In the genomic region with DNA sequence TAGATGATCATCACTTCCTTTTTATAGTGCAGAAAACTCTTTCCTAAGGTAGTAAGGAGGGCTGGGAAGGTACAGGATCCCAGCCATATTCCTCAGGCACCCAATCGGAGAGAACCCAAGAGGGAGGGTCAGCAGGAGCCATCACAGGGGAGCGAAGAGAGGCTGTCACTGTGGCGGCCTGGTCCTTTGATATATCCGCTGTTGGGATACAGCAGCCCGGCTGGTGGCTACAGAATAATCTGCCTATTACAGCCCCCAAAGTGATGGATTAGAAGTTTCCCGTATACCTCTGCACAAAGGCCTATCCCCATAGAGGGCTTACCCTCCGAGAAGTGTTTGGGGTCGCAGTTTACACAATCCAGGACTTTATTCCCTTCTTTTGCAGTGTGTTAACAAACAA, we compare ENCODE assay signal across 1 cellular context.
TF ChIP-seq lines count a peak whose summit lies in the region.

No MANE protein-coding gene starts in this region.

TF ChIP-seq in HEK293, 187 proteins besides CTCF, POLR2A, EP300 and RAD21 (continued from another document):
- TF ChIP-seq, protein P1, sequence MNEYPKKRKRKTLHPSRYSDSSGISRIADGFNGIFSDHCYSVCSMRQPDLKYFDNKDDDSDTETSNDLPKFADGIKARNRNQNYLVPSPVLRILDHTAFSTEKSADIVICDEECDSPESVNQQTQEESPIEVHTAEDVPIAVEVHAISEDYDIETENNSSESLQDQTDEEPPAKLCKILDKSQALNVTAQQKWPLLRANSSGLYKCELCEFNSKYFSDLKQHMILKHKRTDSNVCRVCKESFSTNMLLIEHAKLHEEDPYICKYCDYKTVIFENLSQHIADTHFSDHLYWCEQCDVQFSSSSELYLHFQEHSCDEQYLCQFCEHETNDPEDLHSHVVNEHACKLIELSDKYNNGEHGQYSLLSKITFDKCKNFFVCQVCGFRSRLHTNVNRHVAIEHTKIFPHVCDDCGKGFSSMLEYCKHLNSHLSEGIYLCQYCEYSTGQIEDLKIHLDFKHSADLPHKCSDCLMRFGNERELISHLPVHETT (tag by site-specific recombination; IDR thresholded peaks at IDR 0.05) = no peak
- TF ChIP-seq ZNF645 (tag by site-specific recombination; IDR thresholded peaks at IDR 0.05) (no peak), YY1 (tag by site-specific recombination; IDR thresholded peaks at IDR 0.05) (0 out of 2 replicates have a peak, but pooled peaks have one; percentile 23), HOXD13 (CRISPR knock-in tag; IDR thresholded peaks at IDR 0.05; ENCODE audit: borderline replicate concordance) (no peak), ZNF626 (tag by site-specific recombination; IDR thresholded peaks at IDR 0.05) (no peak), GLIS2 (tag by site-specific recombination; IDR thresholded peaks at IDR 0.05) (no peak), SP3 (tag by site-specific recombination; IDR thresholded peaks at IDR 0.05) (no peak), REPIN1 (tag by site-specific recombination; IDR thresholded peaks at IDR 0.05; ENCODE audit: low read depth) (no peak)
